Comparison of ENCODE assay signal across 13 cellular contexts in the genomic region with DNA sequence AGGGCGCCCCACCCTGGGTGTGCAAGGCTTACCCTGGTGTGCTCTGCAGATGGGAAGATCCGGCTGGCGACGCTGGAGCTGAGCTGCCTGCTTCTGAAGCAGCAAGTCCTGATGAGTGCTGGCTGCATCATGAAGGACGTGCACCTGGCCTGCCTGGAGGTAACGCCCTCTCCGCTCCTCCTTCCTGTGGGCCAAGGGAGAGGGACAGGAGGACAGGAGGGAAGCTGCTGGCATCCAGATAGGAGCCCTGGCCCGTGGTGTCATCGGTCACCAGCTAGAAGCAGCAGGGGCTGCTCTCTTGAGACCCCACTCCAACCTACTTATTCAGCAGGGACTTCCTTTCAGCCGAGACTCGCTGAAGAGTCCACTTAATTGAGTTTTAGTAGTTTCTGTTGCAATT.
A peak's percentile ranks its signal among the peaks of the same experiment; 100 is the strongest.
DNase-seq lines count a peak whose midpoint lies in the region; ATAC-seq and TF ChIP-seq lines count a peak whose summit lies in the region.
"Had no signal": no experiment of that assay in that cellular context is flagged by ENCODE, and none has a peak within 500 bp of the region (broad histone marks: within the 10 kb centered on the region; RNA-seq: fewer than 3 reads in every experiment).

No MANE protein-coding gene starts in this region.

- intact Hi-C loops in activated T-helper 1 cell treated with anti-CD3 and anti-CD28 coated beads, Interleukin-12 subunit alpha, Interleukin-12 subunit beta, Interleukin-2, Interleukin-4 antibody, amounts not matched to agents 30 ng/mL and 10 ng/mL and 1 ng/mL, durations not matched to agents 14 hours and 24 hours and 36 hours (cut with micrococcal nuclease): no loop called here

- H3K9me3 Mint-ChIP-seq in stimulated activated effector memory CD8-positive, alpha-beta T cell treated with anti-CD3 and anti-CD28 coated beads, Interleukin-12 subunit alpha, Interleukin-12 subunit beta, amount 100 ng/mL, for 72 hours: no peaks in the 10 kb centered on the region
- H3K9me3 Mint-ChIP-seq in activated T-helper 1 cell treated with anti-CD3 and anti-CD28 coated beads, Interleukin-12 subunit alpha, Interleukin-12 subunit beta, Interleukin-2, Interleukin-4 antibody, amounts not matched to agents 30 ng/mL and 10 ng/mL and 1 ng/mL, durations not matched to agents 14 hours and 24 hours and 36 hours: no peaks in the 10 kb centered on the region
- H3K9me3 Mint-ChIP-seq in immature natural killer cell: no peaks in the 10 kb centered on the region
- H3K9me3 Mint-ChIP-seq: CD4-positive, alpha-beta memory T cell had no signal

- DNase-seq in DMS79 (lab: John Stamatoyannopoulos, UW): peak; percentile 40
- peak; percentile 24 for DNase-seq in DMS79 treated with DMSO at 0.1 percent for 48 hours (lab: John Stamatoyannopoulos, UW)
- DNase-seq in foreskin keratinocyte: no peak
- DNase-seq in stimulated activated effector memory CD8-positive, alpha-beta T cell treated with anti-CD3 and anti-CD28 coated beads, Interleukin-12 subunit alpha, Interleukin-12 subunit beta, amount 100 ng/mL, for 72 hours (ENCODE audit: low spot score in 2 of 2): no peak
- no peak for DNase-seq in activated T-helper 1 cell treated with anti-CD3 and anti-CD28 coated beads, Interleukin-12 subunit alpha, Interleukin-12 subunit beta, Interleukin-2, Interleukin-4 antibody, amounts not matched to agents 30 ng/mL and 10 ng/mL and 1 ng/mL, durations not matched to agents 14 hours and 24 hours and 36 hours (ENCODE audit: low spot score)
- DNase-seq in immature natural killer cell: no peak
- DNase-seq: BE2C; CD4-positive, alpha-beta memory T cell; GM23248; IMR-90 had no signal

- peak; percentile 35 for ATAC-seq in foreskin keratinocyte
- ATAC-seq in stimulated activated effector memory CD8-positive, alpha-beta T cell treated with anti-CD3 and anti-CD28 coated beads, Interleukin-12 subunit alpha, Interleukin-12 subunit beta, amount 100 ng/mL, for 72 hours: no peak
- ATAC-seq: A549, HCT116 had no signal

- TF ChIP-seq CTCF in foreskin keratinocyte (conservative IDR thresholded peaks at IDR 0.05): no peak

- no peak overlapping the region for H3K27ac ChIP-seq in foreskin keratinocyte
- H3K27ac ChIP-seq: A549, C4-2B, GM23248 had no signal

- H3K27ac Mint-ChIP-seq in stimulated activated effector memory CD8-positive, alpha-beta T cell treated with anti-CD3 and anti-CD28 coated beads, Interleukin-12 subunit alpha, Interleukin-12 subunit beta, amount 100 ng/mL, for 72 hours: peak overlapping the region; percentile 58
- H3K27ac Mint-ChIP-seq in activated T-helper 1 cell treated with anti-CD3 and anti-CD28 coated beads, Interleukin-12 subunit alpha, Interleukin-12 subunit beta, Interleukin-2, Interleukin-4 antibody, amounts not matched to agents 30 ng/mL and 10 ng/mL and 1 ng/mL, durations not matched to agents 14 hours and 24 hours and 36 hours: no peak overlapping the region
- no peak overlapping the region for H3K27ac Mint-ChIP-seq in immature natural killer cell

- H3K36me3 Mint-ChIP-seq in stimulated activated effector memory CD8-positive, alpha-beta T cell treated with anti-CD3 and anti-CD28 coated beads, Interleukin-12 subunit alpha, Interleukin-12 subunit beta, amount 100 ng/mL, for 72 hours: peaks cover 70% of the 10 kb centered on the region
- H3K36me3 Mint-ChIP-seq in activated T-helper 1 cell treated with anti-CD3 and anti-CD28 coated beads, Interleukin-12 subunit alpha, Interleukin-12 subunit beta, Interleukin-2, Interleukin-4 antibody, amounts not matched to agents 30 ng/mL and 10 ng/mL and 1 ng/mL, durations not matched to agents 14 hours and 24 hours and 36 hours (ENCODE audit: low read depth): peaks cover 41% of the 10 kb centered on the region
- H3K36me3 Mint-ChIP-seq in immature natural killer cell: peaks cover 25 to 50% (median 38%) of the 10 kb centered on the region in 3 donors

- H3K4me1 Mint-ChIP-seq in stimulated activated effector memory CD8-positive, alpha-beta T cell treated with anti-CD3 and anti-CD28 coated beads, Interleukin-12 subunit alpha, Interleukin-12 subunit beta, amount 100 ng/mL, for 72 hours: no peaks in the 10 kb centered on the region
- peaks cover 17% of the 10 kb centered on the region for H3K4me1 Mint-ChIP-seq in activated T-helper 1 cell treated with anti-CD3 and anti-CD28 coated beads, Interleukin-12 subunit alpha, Interleukin-12 subunit beta, Interleukin-2, Interleukin-4 antibody, amounts not matched to agents 30 ng/mL and 10 ng/mL and 1 ng/mL, durations not matched to agents 14 hours and 24 hours and 36 hours (ENCODE audit: low read depth)
- H3K4me1 Mint-ChIP-seq in immature natural killer cell: no peaks in the 10 kb centered on the region

- H3K27me3 ChIP-seq in foreskin keratinocyte: no peaks in the 10 kb centered on the region
- H3K27me3 ChIP-seq: BE2C had no signal

- no peak overlapping the region for H3K4me3 Mint-ChIP-seq in stimulated activated effector memory CD8-positive, alpha-beta T cell treated with anti-CD3 and anti-CD28 coated beads, Interleukin-12 subunit alpha, Interleukin-12 subunit beta, amount 100 ng/mL, for 72 hours
- no peak overlapping the region for H3K4me3 Mint-ChIP-seq in activated T-helper 1 cell treated with anti-CD3 and anti-CD28 coated beads, Interleukin-12 subunit alpha, Interleukin-12 subunit beta, Interleukin-2, Interleukin-4 antibody, amounts not matched to agents 30 ng/mL and 10 ng/mL and 1 ng/mL, durations not matched to agents 14 hours and 24 hours and 36 hours
- no peak overlapping the region for H3K4me3 Mint-ChIP-seq in immature natural killer cell
- H3K4me3 Mint-ChIP-seq: CD4-positive, alpha-beta memory T cell had no signal

- H3K27me3 Mint-ChIP-seq in activated T-helper 1 cell treated with anti-CD3 and anti-CD28 coated beads, Interleukin-12 subunit alpha, Interleukin-12 subunit beta, Interleukin-2, Interleukin-4 antibody, amounts not matched to agents 30 ng/mL and 10 ng/mL and 1 ng/mL, durations not matched to agents 14 hours and 24 hours and 36 hours (ENCODE audit: insufficient read depth): no peaks in the 10 kb centered on the region
- peaks cover 0 to 4% (median 1%) of the 10 kb centered on the region in 3 donors for H3K27me3 Mint-ChIP-seq in immature natural killer cell (ENCODE audit: low read depth in 3 of 3)
- H3K27me3 Mint-ChIP-seq: CD4-positive, alpha-beta memory T cell had no signal

- peaks cover 15% of the 10 kb centered on the region for H3K4me1 ChIP-seq in foreskin keratinocyte
- H3K4me1 ChIP-seq: A549 had no signal

Comparison
In these comparisons a context has a peak if more than half of its experiments do, and no peak if none do; other contexts are left out.
1. DNase-seq: peak in DMS79 (single experiment) and DMS79 treated with DMSO at 0.1 percent for 48 hours (single experiment); none in foreskin keratinocyte (0 of 2), stimulated activated effector memory CD8-positive, alpha-beta T cell treated with anti-CD3 and anti-CD28 coated beads, Interleukin-12 subunit alpha, Interleukin-12 subunit beta, amount 100 ng/mL, for 72 hours (0 of 2), activated T-helper 1 cell treated with anti-CD3 and anti-CD28 coated beads, Interleukin-12 subunit alpha, Interleukin-12 subunit beta, Interleukin-2, Interleukin-4 antibody, amounts not matched to agents 30 ng/mL and 10 ng/mL and 1 ng/mL, durations not matched to agents 14 hours and 24 hours and 36 hours (single experiment) and immature natural killer cell (0 of 3).